1 cellular context compared by ENCODE assay signal in the genomic region with DNA sequence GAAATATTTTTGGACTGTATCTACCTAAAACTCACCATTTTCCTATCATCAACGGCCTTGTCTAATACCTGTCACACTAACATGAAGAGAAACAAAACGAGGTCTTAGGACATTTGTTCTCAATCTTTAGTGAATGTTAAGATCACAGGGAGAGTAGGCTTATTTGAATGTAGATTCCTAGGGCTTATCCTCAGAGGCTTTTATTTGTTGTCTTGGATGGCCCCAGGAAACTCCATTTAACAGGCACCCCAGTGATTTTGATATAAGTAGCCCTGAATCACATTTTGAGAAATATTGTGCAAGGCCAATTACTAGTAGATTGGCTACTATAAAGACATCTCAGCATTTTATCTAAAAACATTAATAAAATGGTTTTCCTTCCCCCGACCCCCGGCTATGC.
TF ChIP-seq lines count a peak whose summit lies in the region.

No MANE protein-coding gene starts in this region.

TF ChIP-seq in GM23338, 12 proteins besides CTCF, POLR2A, EP300 and RAD21 (continued from another document):
- TF ChIP-seq ZNF114 (CRISPR knock-in tag; IDR thresholded peaks at IDR 0.05) (no peak), POLR2AphosphoS5 (IDR thresholded peaks at IDR 0.05; ENCODE audit: low read depth) (no peak)
